17 cellular contexts compared by ENCODE assay signal in the genomic region with DNA sequence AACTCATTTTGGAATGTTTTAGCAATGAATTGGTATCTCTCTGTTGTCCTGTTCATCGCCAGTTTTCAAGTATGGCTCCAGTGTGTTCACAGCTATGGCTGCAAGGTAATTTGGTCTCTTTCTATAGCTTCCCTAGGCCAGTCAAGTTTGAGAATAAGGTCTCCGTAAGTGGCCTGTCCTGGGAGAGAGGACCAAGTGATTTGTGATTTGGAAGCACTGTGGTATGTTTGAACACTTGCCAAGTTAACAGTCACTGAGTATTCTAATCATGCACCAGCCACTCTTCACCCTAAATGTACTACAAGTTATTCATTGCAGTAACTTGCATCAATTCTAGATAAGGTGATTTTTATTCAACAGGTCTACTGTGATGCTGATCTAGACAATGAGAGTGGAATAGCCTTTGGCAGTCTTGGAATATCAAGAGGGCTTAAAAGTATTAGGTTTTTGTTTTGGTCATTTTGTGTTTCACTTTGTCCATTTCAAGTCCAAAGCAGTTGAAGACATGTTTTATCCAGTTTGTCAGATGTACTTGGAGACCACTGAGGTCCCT. TPM values are rescaled to one million over a fixed set of nuclear protein-coding genes. Genes with fewer than 3 reads are reported as not detected.
DNase-seq lines count a peak whose midpoint lies in the region; ATAC-seq and TF ChIP-seq lines count a peak whose summit lies in the region.
"Had no signal": no experiment of that assay in that cellular context is flagged by ENCODE, and none has a peak within 500 bp of the region (broad histone marks: within the 10 kb centered on the region; RNA-seq: fewer than 3 reads in every experiment).

No MANE protein-coding gene starts in this region.

- 55 to 60% (median 58%) methylated on average over 2 of the region's 2 CpGs for WGBS in psoas muscle, 3 donors

- peak overlapping the region; percentile 59 for H3K27ac Mint-ChIP-seq in activated T-cell treated with anti-CD3 and anti-CD28 coated beads, Interleukin-2, amount 50 U/mL, for 24 hours
- H3K27ac Mint-ChIP-seq: activated naive CD8-positive, alpha-beta T cell treated with anti-CD3 and anti-CD28 coated beads, Interleukin-2, amount 10 ng/mL, durations not matched to agents 7 days and 5 days had no signal

- H3K4me3 ChIP-seq in RWPE2 (ENCODE audit: severe bottlenecking), result no peak overlapping the region
- H3K4me3 ChIP-seq in psoas muscle, result no peak overlapping the region
- H3K4me3 ChIP-seq in mucosa of descending colon, result no peak overlapping the region
- H3K4me3 ChIP-seq: GM12878, stomach had no signal

- TF ChIP-seq CTCF in RWPE2 (IDR thresholded peaks at IDR 0.05; ENCODE audit: poor library complexity, severe bottlenecking), result no peak
- no peak for TF ChIP-seq CTCF in psoas muscle (IDR thresholded peaks at IDR 0.05)
- TF ChIP-seq CTCF in mucosa of descending colon (IDR thresholded peaks at IDR 0.05), result no peak

- no peak for DNase-seq in activated T-cell treated with anti-CD3 and anti-CD28 coated beads, Interleukin-2, amount 50 U/mL, for 24 hours
- no peak for DNase-seq in activated T-cell treated with anti-CD3 and anti-CD28 coated beads, Interleukin-2, amount 50 U/mL, for 4 hours
- DNase-seq in RWPE2 (ENCODE audit: low spot score) (no peak), fibroblast of peridontal ligament (ENCODE audit: extremely low read depth) (peak; percentile 44), psoas muscle (no peak), mucosa of descending colon (no peak)
- DNase-seq in stimulated activated CD4-positive, alpha-beta T cell treated with anti-CD3 and anti-CD28 coated beads, Interleukin-1b, Interleukin-23, amount 100 ng/mL, for 48 hours, result no peak
- DNase-seq: activated CD4-positive, alpha-beta T cell treated with anti-CD3 and anti-CD28 coated beads for 1 hour; activated naive CD8-positive, alpha-beta T cell treated with anti-CD3 and anti-CD28 coated beads, Interleukin-2, amount 10 ng/mL, durations not matched to agents 7 days and 5 days; CD4-positive, alpha-beta T cell; mesendoderm; NCI-H2029; NCI-H510A; stomach; T1000 had no signal

- H3K4me1 Mint-ChIP-seq in activated T-cell treated with anti-CD3 and anti-CD28 coated beads, Interleukin-2, amount 50 U/mL, for 24 hours (ENCODE audit: low read depth), result peaks cover 35% of the 10 kb centered on the region
- H3K4me1 Mint-ChIP-seq in activated T-cell treated with anti-CD3 and anti-CD28 coated beads, Interleukin-2, amount 50 U/mL, for 4 hours (ENCODE audit: low read depth), result peaks cover 17% of the 10 kb centered on the region
- H3K4me1 Mint-ChIP-seq: activated naive CD8-positive, alpha-beta T cell treated with anti-CD3 and anti-CD28 coated beads, Interleukin-2, amount 10 ng/mL, durations not matched to agents 7 days and 5 days had no signal

- H3K9me3 ChIP-seq in RWPE2 (ENCODE audit: severe bottlenecking), result no peaks in the 10 kb centered on the region
- no peaks in the 10 kb centered on the region for H3K9me3 ChIP-seq in psoas muscle
- no peaks in the 10 kb centered on the region for H3K9me3 ChIP-seq in mucosa of descending colon
- H3K9me3 ChIP-seq: stomach had no signal

- H3K27ac ChIP-seq in RWPE2 (ENCODE audit: poor library complexity, severe bottlenecking), result no peak overlapping the region
- peak overlapping the region; percentile 73 for H3K27ac ChIP-seq in psoas muscle
- H3K27ac ChIP-seq: stomach had no signal

- H3K4me1 ChIP-seq in RWPE2 (ENCODE audit: insufficient read depth, poor library complexity, severe bottlenecking) (no peaks in the 10 kb centered on the region), psoas muscle (peaks cover 39% of the 10 kb centered on the region), mucosa of descending colon (ENCODE audit: low read depth) (no peaks in the 10 kb centered on the region)

- H3K27me3 Mint-ChIP-seq in activated T-cell treated with anti-CD3 and anti-CD28 coated beads, Interleukin-2, amount 50 U/mL, for 24 hours, result no peaks in the 10 kb centered on the region
- no peaks in the 10 kb centered on the region for H3K27me3 Mint-ChIP-seq in activated T-cell treated with anti-CD3 and anti-CD28 coated beads, Interleukin-2, amount 50 U/mL, for 4 hours (ENCODE audit: low read depth)
- H3K27me3 Mint-ChIP-seq: activated naive CD8-positive, alpha-beta T cell treated with anti-CD3 and anti-CD28 coated beads, Interleukin-2, amount 10 ng/mL, durations not matched to agents 7 days and 5 days; CD4-positive, alpha-beta T cell had no signal

- peaks cover 8% of the 10 kb centered on the region for H3K9me3 Mint-ChIP-seq in activated T-cell treated with anti-CD3 and anti-CD28 coated beads, Interleukin-2, amount 50 U/mL, for 24 hours
- H3K9me3 Mint-ChIP-seq in activated T-cell treated with anti-CD3 and anti-CD28 coated beads, Interleukin-2, amount 50 U/mL, for 4 hours, result peaks cover 3% of the 10 kb centered on the region
- H3K9me3 Mint-ChIP-seq: activated naive CD8-positive, alpha-beta T cell treated with anti-CD3 and anti-CD28 coated beads, Interleukin-2, amount 10 ng/mL, durations not matched to agents 7 days and 5 days; CD4-positive, alpha-beta T cell had no signal

- H3K27me3 ChIP-seq in RWPE2 (ENCODE audit: insufficient read depth, poor library complexity, severe bottlenecking), result no peaks in the 10 kb centered on the region
- H3K27me3 ChIP-seq in psoas muscle (ENCODE audit: insufficient read depth in 3 of 3, low read length in 2 of 3), result no peaks in the 10 kb centered on the region
- H3K27me3 ChIP-seq: stomach had no signal

- no peak for ATAC-seq in activated T-cell treated with anti-CD3 and anti-CD28 coated beads, Interleukin-2, amount 50 U/mL, for 4 hours
- ATAC-seq in RWPE2 (ENCODE audit: low read depth) (0 out of 3 replicates have a peak, but pooled peaks have one; percentile 5), psoas muscle (peak; percentile 59 to 79 (median 70)), mucosa of descending colon (no peak), HG03469 (IDR thresholded peaks at IDR 0.05; ENCODE audit: unreplicated experiment) (no peak)
- ATAC-seq: GM12878 had no signal

- H3K36me3 ChIP-seq in RWPE2 (ENCODE audit: low read depth), result peaks cover 90% of the 10 kb centered on the region
- H3K36me3 ChIP-seq in psoas muscle (ENCODE audit: insufficient read depth in 1 of 2, low read depth in 1 of 2), result peaks cover 0 to 33% of the 10 kb centered on the region in 2 donors
- H3K36me3 ChIP-seq in mucosa of descending colon (ENCODE audit: low read depth), result no peaks in the 10 kb centered on the region

- intact Hi-C loops in psoas muscle (cut with DNase I) (no loop called here), mucosa of descending colon (cut with DNase I, micrococcal nuclease) (no loop called here)

- peaks cover 97% of the 10 kb centered on the region for H3K36me3 Mint-ChIP-seq in activated T-cell treated with anti-CD3 and anti-CD28 coated beads, Interleukin-2, amount 50 U/mL, for 24 hours (ENCODE audit: low read depth)
- peaks cover 40% of the 10 kb centered on the region for H3K36me3 Mint-ChIP-seq in activated T-cell treated with anti-CD3 and anti-CD28 coated beads, Interleukin-2, amount 50 U/mL, for 4 hours (ENCODE audit: insufficient read depth)

- H3K4me3 Mint-ChIP-seq in activated T-cell treated with anti-CD3 and anti-CD28 coated beads, Interleukin-2, amount 50 U/mL, for 24 hours, result no peak overlapping the region
- H3K4me3 Mint-ChIP-seq in activated T-cell treated with anti-CD3 and anti-CD28 coated beads, Interleukin-2, amount 50 U/mL, for 4 hours, result no peak overlapping the region
- H3K4me3 Mint-ChIP-seq: activated naive CD8-positive, alpha-beta T cell treated with anti-CD3 and anti-CD28 coated beads, Interleukin-2, amount 10 ng/mL, durations not matched to agents 7 days and 5 days; CD4-positive, alpha-beta T cell had no signal

RNA-seq across cellular contexts. Expression of gene G3BP1, which starts 41.1 kb away (rescaled TPM):
- 100 to 1,000 TPM; 532 to 555 (median 540) TPM for total RNA-seq in activated T-cell treated with anti-CD3 and anti-CD28 coated beads, Interleukin-2, amount 50 U/mL, for 4 hours
- total RNA-seq in psoas muscle, result 100 to 1,000 TPM; 132 to 230 (median 154) TPM
- 100 to 1,000 TPM in 1 of 3 donors, 10 to 100 TPM in 2; 47.0 to 123 (median 58.2) TPM for polyA plus RNA-seq in psoas muscle
- total RNA-seq in mucosa of descending colon, result 100 to 1,000 TPM; 121 to 132 (median 127) TPM

RNA-seq across cellular contexts. Expression of gene ATOX1, which starts 54.4 kb away (rescaled TPM):
- 10 to 100 TPM; 89.0 to 94.3 (median 91.7) TPM for total RNA-seq in activated T-cell treated with anti-CD3 and anti-CD28 coated beads, Interleukin-2, amount 50 U/mL, for 4 hours
- total RNA-seq in psoas muscle, result 10 to 100 TPM; 28.7 to 46.9 (median 40.7) TPM
- 10 to 100 TPM; 60.5 to 99.1 (median 80.3) TPM for polyA plus RNA-seq in psoas muscle
- 10 to 100 TPM; 52.5 to 54.8 (median 53.6) TPM for total RNA-seq in mucosa of descending colon

Comparison
In these comparisons a context has a peak if more than half of its experiments do, and no peak if none do; other contexts are left out.
1. ATAC-seq: peak in RWPE2 (single experiment) and psoas muscle (4 of 4); none in activated T-cell treated with anti-CD3 and anti-CD28 coated beads, Interleukin-2, amount 50 U/mL, for 4 hours (0 of 2), mucosa of descending colon (single experiment) and HG03469 (single experiment).